In the genomic region with DNA sequence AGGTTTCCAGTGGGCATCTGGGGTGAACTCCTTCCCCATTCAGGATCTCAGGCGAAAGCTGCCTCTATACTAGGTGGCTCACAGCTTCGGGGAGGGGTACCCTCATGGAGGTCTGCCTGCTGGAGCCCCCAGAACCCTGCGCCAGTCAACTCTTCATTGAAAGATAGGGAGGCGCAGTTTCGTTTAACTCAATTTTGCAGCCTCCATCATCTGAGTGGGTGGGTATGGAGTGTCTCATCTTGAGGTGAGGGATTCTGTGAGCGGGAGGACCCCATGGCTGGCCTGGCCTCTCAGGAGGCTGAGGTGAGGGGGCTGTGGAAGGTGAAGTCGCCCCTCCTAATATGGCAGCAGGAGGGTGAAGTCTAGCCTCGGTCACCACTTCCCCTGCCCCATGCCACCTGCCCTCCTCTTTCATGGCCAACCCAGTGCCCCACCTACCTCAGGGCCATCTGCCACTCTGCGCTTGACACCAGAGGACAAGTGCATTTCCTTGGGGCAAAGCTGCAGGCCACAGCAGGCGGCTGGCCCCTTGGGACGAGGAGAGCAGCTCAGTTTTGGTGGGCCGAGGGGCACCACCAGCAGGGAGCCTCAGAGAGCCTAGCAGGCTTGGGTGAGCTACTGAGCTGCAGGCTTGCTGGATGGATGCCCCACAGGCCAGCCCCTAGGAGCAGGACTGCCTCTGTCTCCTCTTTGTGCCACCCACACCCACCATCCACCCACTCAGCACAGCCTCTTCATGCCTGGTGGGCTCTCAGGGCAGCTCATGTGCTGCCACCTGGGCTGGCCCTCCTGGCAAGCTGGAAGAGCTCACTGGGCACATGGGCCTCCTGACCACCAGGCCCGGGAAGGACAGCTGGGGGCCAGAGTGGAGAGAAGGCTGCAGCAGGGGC, we compare ENCODE assay signal across 34 cellular contexts. TPM values are rescaled to one million over a fixed set of nuclear protein-coding genes. Genes with fewer than 3 reads are reported as not detected.
DNase-seq lines count a peak whose midpoint lies in the region; TF ChIP-seq lines count a peak whose summit lies in the region.
"Had no signal": no experiment of that assay in that cellular context is flagged by ENCODE, and none has a peak within 500 bp of the region (broad histone marks: within the 10 kb centered on the region; RNA-seq: fewer than 3 reads in every experiment).

No MANE protein-coding gene starts in this region.

- H4K20me1 ChIP-seq in BLaER1 (no peaks in the 10 kb centered on the region), Karpas-422 (ENCODE audit: insufficient read depth, low read depth, low read length) (no peaks in the 10 kb centered on the region)

- H3K4me1 ChIP-seq in BLaER1, result peaks cover 94% of the 10 kb centered on the region
- peaks cover 7% of the 10 kb centered on the region; the same call in 1 of the 2 replicates for H3K4me1 ChIP-seq in Karpas-422 (ENCODE audit: low read length)
- H3K4me1 ChIP-seq: ascending aorta, right lobe of liver had no signal

- H2AFZ ChIP-seq in Karpas-422 (ENCODE audit: low read length), result no peak overlapping the region
- H2AFZ ChIP-seq: neural progenitor cell had no signal

- H3K27me3 ChIP-seq in BLaER1, result peaks cover 4% of the 10 kb centered on the region; the same call in 1 of the 2 replicates
- H3K27me3 ChIP-seq in Karpas-422 (ENCODE audit: low read length), result no peaks in the 10 kb centered on the region
- H3K27me3 ChIP-seq: ascending aorta, neural progenitor cell, right lobe of liver had no signal

- H3K27ac ChIP-seq in BLaER1 (peak overlapping the region; percentile 54), Karpas-422 (ENCODE audit: low read length) (no peak overlapping the region)
- H3K27ac ChIP-seq: ascending aorta, C4-2B, cardiac muscle cell, KMS-11, neural progenitor cell, right lobe of liver, spleen, tibial artery, VCaP had no signal

- no peak overlapping the region for H3K9ac ChIP-seq in BLaER1
- H3K9ac ChIP-seq in Karpas-422 (ENCODE audit: low read length), result no peak overlapping the region
- H3K9ac ChIP-seq: KMS-11, neural progenitor cell had no signal

- peaks cover 24% of the 10 kb centered on the region for H3K27me3 Mint-ChIP-seq in nephron progenitor cell (ENCODE audit: low read depth, poor library complexity)
- H3K27me3 Mint-ChIP-seq: effector memory CD8-positive, alpha-beta T cell had no signal

- H3K36me3 ChIP-seq in BLaER1 (no peaks in the 10 kb centered on the region), Karpas-422 (ENCODE audit: insufficient read depth, low read length) (no peaks in the 10 kb centered on the region)
- H3K36me3 ChIP-seq: ascending aorta, cardiac muscle cell, neural progenitor cell, right lobe of liver, spleen, tibial artery had no signal

- no peak overlapping the region for H3K27ac Mint-ChIP-seq in nephron progenitor cell
- H3K27ac Mint-ChIP-seq: activated CD4-positive, alpha-beta T cell treated with anti-CD3 and anti-CD28 coated beads for 36 hours; neural progenitor cell; progenitor cell of endocrine pancreas had no signal

- H3K4me3 ChIP-seq in BLaER1 (no peak overlapping the region), Karpas-422 (ENCODE audit: low read length) (no peak overlapping the region)
- H3K4me3 ChIP-seq: ascending aorta, cardiac muscle cell, neural progenitor cell, right lobe of liver, spleen, tibial artery had no signal

- no peaks in the 10 kb centered on the region for H3K9me3 Mint-ChIP-seq in nephron progenitor cell
- H3K9me3 Mint-ChIP-seq: effector memory CD8-positive, alpha-beta T cell; neural progenitor cell had no signal

- no peaks in the 10 kb centered on the region for H3K9me2 ChIP-seq in Karpas-422 (replicated peaks; ENCODE audit: insufficient read depth, low read length)

- no peaks in the 10 kb centered on the region for H3K79me2 ChIP-seq in Karpas-422 (ENCODE audit: low read length)

- no peaks in the 10 kb centered on the region for H3K36me3 Mint-ChIP-seq in nephron progenitor cell (ENCODE audit: low read depth)
- H3K36me3 Mint-ChIP-seq: neural progenitor cell had no signal

- no peak for TF ChIP-seq CTCF in nephron progenitor cell (IDR thresholded peaks at IDR 0.05)

- peaks cover 27% of the 10 kb centered on the region for H3K4me1 Mint-ChIP-seq in nephron progenitor cell
- H3K4me1 Mint-ChIP-seq: activated CD4-positive, alpha-beta T cell treated with anti-CD3 and anti-CD28 coated beads for 36 hours had no signal

- DNase-seq in AG08396 (ENCODE audit: low spot score) (peak; percentile 6), Karpas-422 (peak; percentile 38), nephron progenitor cell (peak; percentile 1), NCI-H146 (lab: John Stamatoyannopoulos, UW) (no peak)
- DNase-seq in stimulated activated naive CD4-positive, alpha-beta T cell treated with Interleukin-2 at 50 U/mL for 16 hours (lab: John Stamatoyannopoulos, UW), result no peak
- DNase-seq in activated naive CD4-positive, alpha-beta T cell treated with anti-CD3 and anti-CD28 coated beads, Interleukin-2, amount 50 U/mL, for 16 hours, result no peak
- DNase-seq: activated CD4-positive, alpha-beta T cell treated with anti-CD3 and anti-CD28 coated beads for 36 hours; activated gamma-delta T cell; COR-L47; cortex of kidney; DMS79 treated with DMSO at 0.1 percent for 48 hours; effector memory CD8-positive, alpha-beta T cell; GDM1; glutamatergic neuron; GOT3; left ventricle myocardium superior; mesendoderm; NCI-H1417 treated with DMSO at 0.1 percent for 48 hours; NCI-H2081; NCI-H345; NCI-H748 treated with DMSO at 0.1 percent for 48 hours; right lobe of liver; stimulated activated CD8-positive, alpha-beta memory T cell treated with anti-CD3 and anti-CD28 coated beads, Interleukin-4, amount 100 ng/mL, for 48 hours; T1000; tibial artery had no signal

- H3K4me3 Mint-ChIP-seq in nephron progenitor cell, result no peak overlapping the region
- H3K4me3 Mint-ChIP-seq: activated CD4-positive, alpha-beta T cell treated with anti-CD3 and anti-CD28 coated beads for 36 hours; effector memory CD8-positive, alpha-beta T cell; neural progenitor cell had no signal

- H3K9me3 ChIP-seq in BLaER1 (no peaks in the 10 kb centered on the region), Karpas-422 (ENCODE audit: low read length) (no peaks in the 10 kb centered on the region)
- H3K9me3 ChIP-seq: ascending aorta, right lobe of liver, spleen, tibial artery had no signal

- peak overlapping the region; percentile 78 for H3K4me2 ChIP-seq in BLaER1
- H3K4me2 ChIP-seq in Karpas-422 (ENCODE audit: low read depth, low read length, poor library complexity, severe bottlenecking), result no peak overlapping the region
- H3K4me2 ChIP-seq: KMS-11, neural progenitor cell had no signal

RNA-seq across cellular contexts. Expression of a gene that starts 8.6 kb away (rescaled TPM):
- total RNA-seq in Karpas-422 (2014; rRNA removed; shearing (Covaris generic); ENCODE audit: low replicate concordance), result not detected in 2 replicates
- total RNA-seq: ascending aorta had no signal

Comparison
In these comparisons a context has a peak if more than half of its experiments do, and no peak if none do; other contexts are left out.
1. DNase-seq: peak in AG08396 (single experiment), Karpas-422 (single experiment) and nephron progenitor cell (single experiment); none in NCI-H146 (single experiment), stimulated activated naive CD4-positive, alpha-beta T cell treated with Interleukin-2 at 50 U/mL for 16 hours (single experiment) and activated naive CD4-positive, alpha-beta T cell treated with anti-CD3 and anti-CD28 coated beads, Interleukin-2, amount 50 U/mL, for 16 hours (single experiment).